ENCODE assay signal across 18 cellular contexts in the genomic region with DNA sequence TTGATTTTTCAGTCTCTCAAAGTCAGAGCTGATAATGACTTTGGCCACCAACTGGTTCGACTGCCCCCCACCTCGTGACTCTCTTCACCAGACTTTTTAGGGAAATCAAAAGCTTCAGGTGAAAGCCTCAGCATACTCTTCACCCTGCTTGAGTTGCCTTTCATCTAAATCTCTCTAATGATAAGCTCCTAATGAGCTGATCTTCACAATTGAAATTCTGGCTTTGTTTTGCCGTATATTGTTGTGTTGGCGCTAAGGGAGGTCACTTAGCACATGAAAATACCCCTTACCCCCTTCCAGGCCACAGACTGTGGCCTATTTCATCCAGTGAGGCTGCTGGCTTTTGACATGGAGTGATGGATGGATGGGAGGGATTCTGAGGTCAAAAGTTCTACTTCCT.
"Had no signal": no experiment of that assay in that cellular context is flagged by ENCODE, and none has a peak within 500 bp of the region (broad histone marks: within the 10 kb centered on the region; RNA-seq: fewer than 3 reads in every experiment).

No MANE protein-coding gene starts in this region.

- DNase-seq: activated CD4-positive, alpha-beta T cell treated with anti-CD3 and anti-CD28 coated beads, Interleukin-2, amount 50 U/mL, for 1 hour; activated naive CD4-positive, alpha-beta T cell treated with anti-CD3 and anti-CD28 coated beads, Interleukin-2, amount 10 ng/mL, durations not matched to agents 7 days and 5 days; adrenal gland; effector memory CD8-positive, alpha-beta T cell; hippocampal formation; islet precursor cell; left ventricle myocardium inferior; posterior cingulate gyrus; stimulated activated CD4-positive, alpha-beta T cell treated with anti-CD3 and anti-CD28 coated beads, Interleukin-4, amount 100 ng/mL, for 4 hours; stimulated activated naive CD8-positive, alpha-beta T cell treated with anti-CD3 and anti-CD28 coated beads, Interleukin-15, amount 100 ng/mL, for 72 hours; T-helper 2 cell; uterus had no signal

- H3K36me3 ChIP-seq: adrenal gland, gastroesophageal sphincter, left ventricle myocardium inferior, right atrium auricular region, uterus had no signal

- H3K4me3 Mint-ChIP-seq: activated naive CD4-positive, alpha-beta T cell treated with anti-CD3 and anti-CD28 coated beads, Interleukin-2, amount 10 ng/mL, durations not matched to agents 7 days and 5 days; central memory CD8-positive, alpha-beta T cell; effector memory CD8-positive, alpha-beta T cell; memory B cell; stimulated activated naive CD8-positive, alpha-beta T cell treated with anti-CD3 and anti-CD28 coated beads, Interleukin-15, amount 100 ng/mL, for 72 hours had no signal

- H3K27me3 ChIP-seq: adrenal gland, gastroesophageal sphincter, right atrium auricular region, uterus had no signal

- H3K27ac ChIP-seq: adrenal gland, gastroesophageal sphincter, left ventricle myocardium inferior, right atrium auricular region, skin epidermis, uterus had no signal

- H3K4me1 Mint-ChIP-seq: activated naive CD4-positive, alpha-beta T cell treated with anti-CD3 and anti-CD28 coated beads, Interleukin-2, amount 10 ng/mL, durations not matched to agents 7 days and 5 days; central memory CD8-positive, alpha-beta T cell; memory B cell; stimulated activated naive CD8-positive, alpha-beta T cell treated with anti-CD3 and anti-CD28 coated beads, Interleukin-15, amount 100 ng/mL, for 72 hours had no signal

- H3K4me1 ChIP-seq: adrenal gland, gastroesophageal sphincter, uterus had no signal

- ATAC-seq: effector memory CD8-positive, alpha-beta T cell; gastroesophageal sphincter; stimulated activated naive CD8-positive, alpha-beta T cell treated with anti-CD3 and anti-CD28 coated beads, Interleukin-15, amount 100 ng/mL, for 72 hours had no signal

- H3K27ac Mint-ChIP-seq: activated naive CD4-positive, alpha-beta T cell treated with anti-CD3 and anti-CD28 coated beads, Interleukin-2, amount 10 ng/mL, durations not matched to agents 7 days and 5 days; activated T-helper 2 cell treated with anti-CD3 and anti-CD28 coated beads, Interferon-gamma antibody, Interleukin-2, Interleukin-4, amounts not matched to agents 10 μg/mL and 5 μg/mL and 100 μg/mL, durations not matched to agents 14 hours and 24 hours and 36 hours; effector memory CD8-positive, alpha-beta T cell; memory B cell had no signal

- H3K36me3 Mint-ChIP-seq: activated naive CD4-positive, alpha-beta T cell treated with anti-CD3 and anti-CD28 coated beads, Interleukin-2, amount 10 ng/mL, durations not matched to agents 7 days and 5 days; memory B cell had no signal

- H3K9me3 Mint-ChIP-seq: activated naive CD4-positive, alpha-beta T cell treated with anti-CD3 and anti-CD28 coated beads, Interleukin-2, amount 10 ng/mL, durations not matched to agents 7 days and 5 days; activated T-helper 2 cell treated with anti-CD3 and anti-CD28 coated beads, Interferon-gamma antibody, Interleukin-2, Interleukin-4, amounts not matched to agents 10 μg/mL and 5 μg/mL and 100 μg/mL, durations not matched to agents 14 hours and 24 hours and 36 hours; central memory CD8-positive, alpha-beta T cell; effector memory CD8-positive, alpha-beta T cell; memory B cell; stimulated activated naive CD8-positive, alpha-beta T cell treated with anti-CD3 and anti-CD28 coated beads, Interleukin-15, amount 100 ng/mL, for 72 hours had no signal

- H3K4me3 ChIP-seq: adrenal gland, gastroesophageal sphincter, left ventricle myocardium inferior, right atrium auricular region, skin epidermis, uterus had no signal

- H3K9me3 ChIP-seq: adrenal gland, gastroesophageal sphincter, left ventricle myocardium inferior, right atrium auricular region, uterus had no signal

- H3K27me3 Mint-ChIP-seq: activated naive CD4-positive, alpha-beta T cell treated with anti-CD3 and anti-CD28 coated beads, Interleukin-2, amount 10 ng/mL, durations not matched to agents 7 days and 5 days; stimulated activated naive CD8-positive, alpha-beta T cell treated with anti-CD3 and anti-CD28 coated beads, Interleukin-15, amount 100 ng/mL, for 72 hours had no signal
